ENCODE assay signal across 15 cellular contexts in genomic region chr1:97621955-97622354, GRCh38.
"Had no signal": no experiment of that assay in that cellular context is flagged by ENCODE, and none has a peak within 500 bp of the region (broad histone marks: within the 10 kb centered on the region; RNA-seq: fewer than 3 reads in every experiment).

No MANE protein-coding gene starts in this region.

- H3K4me3 Mint-ChIP-seq: activated CD4-positive, alpha-beta T cell treated with anti-CD3 and anti-CD28 coated beads, Interleukin-2, amount 10 ng/mL, durations not matched to agents 7 days and 5 days; activated naive CD8-positive, alpha-beta T cell treated with anti-CD3 and anti-CD28 coated beads, Interleukin-2, amount 10 ng/mL, durations not matched to agents 7 days and 5 days; activated T-helper 1 cell treated with anti-CD3 and anti-CD28 coated beads, Interleukin-12 subunit alpha, Interleukin-12 subunit beta, Interleukin-2, Interleukin-4 antibody, amounts not matched to agents 30 ng/mL and 10 ng/mL and 1 ng/mL, durations not matched to agents 14 hours and 24 hours and 36 hours; effector memory CD8-positive, alpha-beta T cell; neural crest cell had no signal

- H3K4me1 ChIP-seq: upper lobe of right lung had no signal

- ATAC-seq: effector memory CD8-positive, alpha-beta T cell; sciatic nerve; upper lobe of right lung had no signal

- H3K27ac ChIP-seq: thoracic aorta had no signal

- H3K9me3 ChIP-seq: thoracic aorta, upper lobe of right lung had no signal

- H3K36me3 ChIP-seq: spleen, thoracic aorta, upper lobe of right lung had no signal

- H3K27me3 Mint-ChIP-seq: activated CD4-positive, alpha-beta T cell treated with anti-CD3 and anti-CD28 coated beads, Interleukin-2, amount 10 ng/mL, durations not matched to agents 7 days and 5 days; activated naive CD8-positive, alpha-beta T cell treated with anti-CD3 and anti-CD28 coated beads, Interleukin-2, amount 10 ng/mL, durations not matched to agents 7 days and 5 days; effector memory CD8-positive, alpha-beta T cell had no signal

- H3K9me3 Mint-ChIP-seq: activated T-helper 1 cell treated with anti-CD3 and anti-CD28 coated beads, Interleukin-12 subunit alpha, Interleukin-12 subunit beta, Interleukin-2, Interleukin-4 antibody, amounts not matched to agents 30 ng/mL and 10 ng/mL and 1 ng/mL, durations not matched to agents 14 hours and 24 hours and 36 hours; effector memory CD8-positive, alpha-beta T cell had no signal

- H3K27ac Mint-ChIP-seq: activated CD4-positive, alpha-beta T cell treated with anti-CD3 and anti-CD28 coated beads, Interleukin-2, amount 10 ng/mL, durations not matched to agents 7 days and 5 days; activated naive CD8-positive, alpha-beta T cell treated with anti-CD3 and anti-CD28 coated beads, Interleukin-2, amount 10 ng/mL, durations not matched to agents 7 days and 5 days; activated T-helper 1 cell treated with anti-CD3 and anti-CD28 coated beads, Interleukin-12 subunit alpha, Interleukin-12 subunit beta, Interleukin-2, Interleukin-4 antibody, amounts not matched to agents 30 ng/mL and 10 ng/mL and 1 ng/mL, durations not matched to agents 14 hours and 24 hours and 36 hours; effector memory CD8-positive, alpha-beta T cell had no signal

- DNase-seq: activated CD4-positive, alpha-beta T cell treated with anti-CD3 and anti-CD28 coated beads, Interleukin-2, amount 10 ng/mL, durations not matched to agents 7 days and 5 days; activated CD8-positive, alpha-beta memory T cell treated with anti-CD3 and anti-CD28 coated beads, Interleukin-2, amount 50 U/mL, for 48 hours; activated naive CD8-positive, alpha-beta T cell treated with anti-CD3 and anti-CD28 coated beads, Interleukin-2, amount 10 ng/mL, durations not matched to agents 7 days and 5 days; aorta; dermis blood vessel endothelial cell; effector memory CD8-positive, alpha-beta T cell; midbrain; spleen; SW 1271; upper lobe of right lung had no signal

- H3K4me1 Mint-ChIP-seq: activated CD4-positive, alpha-beta T cell treated with anti-CD3 and anti-CD28 coated beads, Interleukin-2, amount 10 ng/mL, durations not matched to agents 7 days and 5 days; activated naive CD8-positive, alpha-beta T cell treated with anti-CD3 and anti-CD28 coated beads, Interleukin-2, amount 10 ng/mL, durations not matched to agents 7 days and 5 days had no signal

- H3K27me3 ChIP-seq: spleen, upper lobe of right lung had no signal

- H3K4me3 ChIP-seq: lung, spleen, thoracic aorta, upper lobe of right lung had no signal
